ENCODE assay signal across 8 cellular contexts in the genomic region with DNA sequence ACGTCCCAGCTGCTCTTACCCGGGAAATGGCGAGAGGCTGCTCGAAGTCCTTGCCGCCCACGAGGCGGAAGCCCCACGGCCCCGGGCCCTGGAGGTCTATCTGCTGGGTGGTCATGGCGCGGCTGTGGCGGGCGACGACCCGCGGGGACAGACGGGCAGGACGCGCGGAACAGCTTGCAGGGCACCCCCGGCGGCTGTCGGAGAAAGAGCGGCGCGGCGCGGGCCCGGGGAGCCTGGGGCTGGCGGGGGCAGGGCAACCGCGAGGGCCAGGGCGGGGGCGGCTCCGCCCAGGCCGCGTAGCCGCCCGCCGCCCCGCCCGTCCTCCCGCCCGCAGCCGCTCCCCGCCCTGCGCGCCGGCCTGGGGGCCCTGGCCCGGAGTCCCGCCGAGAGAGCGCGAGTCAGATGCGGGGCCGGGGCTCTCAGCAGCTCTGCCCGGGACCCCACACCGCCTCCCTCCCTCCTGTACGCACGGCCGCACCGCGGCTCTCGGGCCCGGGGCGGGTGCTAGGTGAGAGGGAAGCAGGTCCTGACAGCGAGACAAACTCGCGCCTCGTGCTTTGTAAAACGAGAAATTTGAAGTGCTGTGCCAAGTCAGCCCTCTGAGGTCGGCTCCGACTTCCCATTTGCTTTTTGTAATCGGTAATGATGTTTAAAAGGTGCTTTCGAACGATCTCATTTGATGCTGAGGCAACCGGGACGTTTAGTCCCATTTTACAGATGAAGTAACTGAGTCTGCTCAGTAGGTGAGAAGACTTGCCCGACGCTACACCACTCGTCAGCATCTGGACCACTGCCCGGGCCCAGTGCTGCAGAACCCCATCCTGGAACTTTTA. TPM values are rescaled to one million over a fixed set of nuclear protein-coding genes. Genes with fewer than 3 reads are reported as not detected.
DNase-seq lines count a peak whose midpoint lies in the region; ATAC-seq, FAIRE-seq and TF ChIP-seq lines count a peak whose summit lies in the region.

Gene PDLIM1, minus strand, starts transcription at position 203 of the 833 bp plus-strand sequence. Its CDS starts 88 bp downstream, at position 115.

- H3K79me2 ChIP-seq in DOHH2 (ENCODE audit: control insufficient read depth, low read length) = peaks cover 44% of the 10 kb centered on the region

- peaks cover 12% of the 10 kb centered on the region for H3K36me3 ChIP-seq in DOHH2 (ENCODE audit: control insufficient read depth, low read length)
- peaks cover 32% of the 10 kb centered on the region for H3K36me3 ChIP-seq in SJSA1
- H3K36me3 ChIP-seq in body of pancreas (replicated peaks in 1 of 2; ENCODE audit: insufficient read depth in 1 of 2, low read depth in 2 of 2) = no peaks in the 10 kb centered on the region
- no peaks in the 10 kb centered on the region for H3K36me3 ChIP-seq in iPS-20b (ENCODE audit: insufficient read depth, low read depth, low read length)
- no peaks in the 10 kb centered on the region for H3K36me3 ChIP-seq in small intestine (ENCODE audit: control insufficient read depth in 2 of 2, insufficient read depth in 2 of 2, low read length in 2 of 2)

- ATAC-seq in body of pancreas = peak; percentile 92

- H3K4me3 ChIP-seq in DOHH2 (ENCODE audit: low read length) (peak within 1 kb of the TSS; percentile 88), SJSA1 (peak within 1 kb of the TSS; percentile 97), body of pancreas (peak within 1 kb of the TSS; percentile 53 to 61), iPS-20b (ENCODE audit: low read length) (peak within 1 kb of the TSS; percentile 77), small intestine (ENCODE audit: low read depth in 1 of 2, low read length in 2 of 2) (peak within 1 kb of the TSS; percentile 83 to 85)

- H4K20me1 ChIP-seq in DOHH2 (ENCODE audit: control insufficient read depth, insufficient read depth, low read depth, low read length) = peaks cover 6% of the 10 kb centered on the region; the same call in 1 of the 2 replicates

- intact Hi-C loops in body of pancreas (cut with DNase I) = no loop called here

- no peaks in the 10 kb centered on the region for H3K27me3 ChIP-seq in DOHH2 (ENCODE audit: control insufficient read depth, low read length)
- no peaks in the 10 kb centered on the region for H3K27me3 ChIP-seq in SJSA1 (replicated peaks)
- no peaks in the 10 kb centered on the region for H3K27me3 ChIP-seq in body of pancreas
- H3K27me3 ChIP-seq in iPS-20b (ENCODE audit: insufficient read depth, low read length) = peaks cover 48% of the 10 kb centered on the region
- H3K27me3 ChIP-seq in small intestine (ENCODE audit: control insufficient read depth in 2 of 2, insufficient read depth in 2 of 2, low read length in 2 of 2) = no peaks in the 10 kb centered on the region

- H3K4me1 ChIP-seq in DOHH2 (ENCODE audit: control insufficient read depth, low read length) (peaks cover 84% of the 10 kb centered on the region), SJSA1 (replicated peaks) (peaks cover 51% of the 10 kb centered on the region), body of pancreas (peaks cover 45% of the 10 kb centered on the region), iPS-20b (ENCODE audit: insufficient read depth, low read length) (peaks cover 39% of the 10 kb centered on the region), small intestine (ENCODE audit: control insufficient read depth in 2 of 2, insufficient read depth in 1 of 2, low read depth in 1 of 2, low read length in 1 of 2) (peaks cover 0 to 4% of the 10 kb centered on the region in 2 donors)

- no peaks in the 10 kb centered on the region for H3K9me3 ChIP-seq in DOHH2 (ENCODE audit: control insufficient read depth, insufficient read depth, low read length)
- H3K9me3 ChIP-seq in SJSA1 (replicated peaks) = no peaks in the 10 kb centered on the region
- no peaks in the 10 kb centered on the region for H3K9me3 ChIP-seq in body of pancreas
- H3K9me3 ChIP-seq in iPS-20b (ENCODE audit: insufficient read depth, low read depth, low read length) = no peaks in the 10 kb centered on the region
- H3K9me3 ChIP-seq in small intestine (ENCODE audit: control insufficient read depth, low read depth) = no peaks in the 10 kb centered on the region

- peak; percentile 96 for DNase-seq in GM20000 (ENCODE audit: low spot score)
- DNase-seq in HK-2 (ENCODE audit: unreplicated experiment) = peak; percentile 78
- DNase-seq in SJSA1 (ENCODE audit: low read depth in 1 of 2, low spot score in 2 of 2) = peak; percentile 61 to 87
- DNase-seq in body of pancreas = peak; percentile 78 to 85 (median 82)
- peak; percentile 81 for DNase-seq in small intestine
- no peak for DNase-seq in NCI-H526 treated with DMSO at 0.1 percent for 48 hours (lab: John Stamatoyannopoulos, UW)

- peak within 1 kb of the TSS; percentile 77 for H3K9ac ChIP-seq in iPS-20b (ENCODE audit: low read depth, low read length)

- WGBS in body of pancreas, 2 donors = 11 to 56% methylated on average over 12 to 57 of the region's 82 CpGs
- WGBS in small intestine, 3 donors = 7 to 13% (median 11%) methylated on average over 49 to 82 of the region's 82 CpGs

- H3F3A ChIP-seq in DOHH2 (ENCODE audit: control insufficient read depth, insufficient read depth) = peaks cover 31% of the 10 kb centered on the region

- peak; percentile 89 to 94 (median 90) for TF ChIP-seq POLR2A in body of pancreas (IDR thresholded peaks at IDR 0.05)

- TF ChIP-seq CTCF in DOHH2 (IDR thresholded peaks at IDR 0.05; ENCODE audit: low read depth, low read length, poor library complexity, severe bottlenecking) (peak; percentile 34), GM20000 (IDR thresholded peaks at IDR 0.05; ENCODE audit: extremely low read depth, missing control alignments) (peak; percentile 33), body of pancreas (IDR thresholded peaks at IDR 0.05) (peak in 5 of 7 experiments; percentile 24 to 53 (median 48))

- H3K4me2 ChIP-seq in DOHH2 (ENCODE audit: low read length) = peak within 1 kb of the TSS; percentile 96

- H3K27ac ChIP-seq in DOHH2 (ENCODE audit: low read depth, low read length) (peak within 1 kb of the TSS; percentile 97), SJSA1 (peak within 1 kb of the TSS; percentile 84), body of pancreas (peak within 1 kb of the TSS; percentile 39 to 86 (median 86)), iPS-20b (ENCODE audit: low read length) (no peak within 1 kb of the TSS), small intestine (ENCODE audit: low read depth in 1 of 2, low read length in 1 of 2) (peak within 1 kb of the TSS; percentile 93 to 99)

- no peaks in the 10 kb centered on the region for H3K9me2 ChIP-seq in DOHH2 (replicated peaks; ENCODE audit: control insufficient read depth, low read length)

- FAIRE-seq in small intestine (lab: Jason Lieb, UNC) = no peak

RNA-seq across cellular contexts. Expression of gene PDLIM1, which starts in this region (rescaled TPM):
- 45.5 and 55.6 TPM in 2 replicates for total RNA-seq in SJSA1 (2014; rRNA removed; shearing (Covaris generic))
- 10 to 100 TPM; 41.5 to 66.2 TPM for total RNA-seq in body of pancreas
- polyA plus RNA-seq in small intestine = 100 to 1,000 TPM; 206 to 572 (median 368) TPM
